Comparison of ENCODE assay signal across 8 cellular contexts in genomic region chr2:218218409-218219185, GRCh38. TPM values are rescaled to one million over a fixed set of nuclear protein-coding genes. Genes with fewer than 3 reads are reported as not detected.
DNase-seq lines count a peak whose midpoint lies in the region; ATAC-seq, FAIRE-seq and TF ChIP-seq lines count a peak whose summit lies in the region.

No MANE protein-coding gene starts in this region.

- peak; percentile 44 for ATAC-seq in GM21390 (IDR thresholded peaks at IDR 0.05; ENCODE audit: unreplicated experiment)
- peak; percentile 45 for ATAC-seq in activated T-helper 17 cell treated with anti-CD3 and anti-CD28 coated beads, Interleukin-2, amount 50 U/mL, for 72 hours (replicated peaks)

- peaks cover 71% of the 10 kb centered on the region for H3K36me3 Mint-ChIP-seq in activated T-helper 17 cell treated with anti-CD3 and anti-CD28 coated beads, Interleukin-2, amount 50 U/mL, for 72 hours (ENCODE audit: low read depth)

- no peak for TF ChIP-seq POLR2A in testis (IDR thresholded peaks at IDR 0.05)

- H3K27ac Mint-ChIP-seq in activated T-helper 17 cell treated with anti-CD3 and anti-CD28 coated beads, Interleukin-2, amount 50 U/mL, for 72 hours: peak overlapping the region; percentile 93

- 10 to 11% methylated on average over 3 of the region's 3 CpGs for WGBS in testis, 2 donors

- peak overlapping the region; percentile 91 for H3K4me3 Mint-ChIP-seq in activated T-helper 17 cell treated with anti-CD3 and anti-CD28 coated beads, Interleukin-2, amount 50 U/mL, for 72 hours

- POLR2A ChIA-PET in GM10248 (lab: Yijun Ruan, JAX): interaction anchor here (1.0 to 1.2 kb wide), 2 partner anchors 12 to 29 kb away, joined by 3 to 4 read pairs; no protein-coding TSS in a partner anchor

- H3K9me3 ChIP-seq in HUES6 (ENCODE audit: control insufficient read depth, insufficient read depth, low read depth, low read length): no peaks in the 10 kb centered on the region
- no peaks in the 10 kb centered on the region for H3K9me3 ChIP-seq in kidney (ENCODE audit: control insufficient read depth in 1 of 2, low read length in 2 of 2)
- no peaks in the 10 kb centered on the region for H3K9me3 ChIP-seq in testis

- no peaks in the 10 kb centered on the region for H3K27me3 Mint-ChIP-seq in activated T-helper 17 cell treated with anti-CD3 and anti-CD28 coated beads, Interleukin-2, amount 50 U/mL, for 72 hours

- H3K4me3 ChIP-seq in HUES6 (ENCODE audit: low read depth, low read length) (peak overlapping the region; percentile 76), kidney (ENCODE audit: low read length in 2 of 2) (peak overlapping the region; percentile 78 to 91), testis (peak overlapping the region; percentile 94 to 99)

- intact Hi-C loops in kidney (cut with DNase I) (no loop called here), testis (cut with DNase I; ENCODE audit: low total_unique reads) (no loop called here)

- H3K9ac ChIP-seq in HUES6 (ENCODE audit: low read length): peak overlapping the region; percentile 91
- H3K9ac ChIP-seq in kidney (ENCODE audit: low read length in 2 of 2): peak overlapping the region in 1 of 2 donors; percentile 91

- H3K27me3 ChIP-seq in HUES6 (ENCODE audit: control insufficient read depth, insufficient read depth, low read length): no peaks in the 10 kb centered on the region
- no peaks in the 10 kb centered on the region for H3K27me3 ChIP-seq in testis

- CTCF ChIA-PET in GM10248 (lab: Yijun Ruan, JAX): interaction anchor here (1.1 to 2.0 kb wide), 4 partner anchors 10 to 89 kb away, joined by 3 to 6 read pairs (median 4); no protein-coding TSS in a partner anchor

- H3K27ac ChIP-seq in HUES6 (ENCODE audit: low read depth, low read length) (peak overlapping the region; percentile 94; the same call in 1 of the 2 replicates), kidney (ENCODE audit: low read depth in 2 of 2, low read length in 2 of 2) (peak overlapping the region; percentile 86 to 94), testis (peak overlapping the region; percentile 90 to 96)

- FAIRE-seq in kidney (lab: Jason Lieb, UNC): no peak

- H3K4me1 ChIP-seq in HUES6 (ENCODE audit: control insufficient read depth, insufficient read depth, low read length) (peaks cover 21% of the 10 kb centered on the region), kidney (ENCODE audit: control insufficient read depth in 1 of 2, insufficient read depth in 1 of 2, low read depth in 1 of 2, low read length in 2 of 2) (peaks cover 9 to 12% of the 10 kb centered on the region in 2 donors), testis (peaks cover 43% of the 10 kb centered on the region)

- DNase-seq in GM10248 (ENCODE audit: extremely low spot score) (peak; percentile 55), kidney (no peak), testis (no peak), nucleus accumbens (lab: John Stamatoyannopoulos, UW) (no peak), NCI-H524 treated with DMSO at 0.1 percent for 48 hours (lab: John Stamatoyannopoulos, UW) (no peak)

- TF ChIP-seq CTCF in GM10248 (IDR thresholded peaks at IDR 0.05; ENCODE audit: control extremely low read depth, extremely low read depth, low read depth, missing control alignments): no peak
- no peak for TF ChIP-seq CTCF in kidney (IDR thresholded peaks at IDR 0.05; ENCODE audit: borderline replicate concordance, extremely low read depth, insufficient read depth)
- TF ChIP-seq CTCF in testis (IDR thresholded peaks at IDR 0.05): no peak

- peaks cover 32% of the 10 kb centered on the region for H3K4me1 Mint-ChIP-seq in activated T-helper 17 cell treated with anti-CD3 and anti-CD28 coated beads, Interleukin-2, amount 50 U/mL, for 72 hours

- H3K9me3 Mint-ChIP-seq in activated T-helper 17 cell treated with anti-CD3 and anti-CD28 coated beads, Interleukin-2, amount 50 U/mL, for 72 hours: no peaks in the 10 kb centered on the region

- peaks cover 19% of the 10 kb centered on the region for H3K36me3 ChIP-seq in HUES6 (ENCODE audit: control insufficient read depth, insufficient read depth, low read length)
- no peaks in the 10 kb centered on the region for H3K36me3 ChIP-seq in kidney (ENCODE audit: control insufficient read depth in 1 of 2, insufficient read depth in 2 of 2, low read length in 2 of 2)
- no peaks in the 10 kb centered on the region for H3K36me3 ChIP-seq in testis (ENCODE audit: low read depth, missing control alignments)

RNA-seq across cellular contexts. Expression of gene ARPC2, which starts 1.6 kb away (rescaled TPM):
- 100 to 1,000 TPM; 679 to 681 TPM for total RNA-seq in activated T-helper 17 cell treated with anti-CD3 and anti-CD28 coated beads, Interleukin-2, amount 50 U/mL, for 72 hours
- total RNA-seq in kidney: 252 TPM
- 195 TPM for polyA plus RNA-seq in kidney (ENCODE audit: insufficient read depth, low read depth, low replicate concordance)
- total RNA-seq in testis: 100 to 1,000 TPM; 255 to 271 TPM
- 338 TPM for polyA plus RNA-seq in testis (ENCODE audit: insufficient read depth, low read depth, low replicate concordance)

RNA-seq across cellular contexts. Expression of gene GPBAR1, which starts 42.2 kb away (rescaled TPM):
- 1 to 10 TPM; 1.3 to 1.4 TPM for total RNA-seq in activated T-helper 17 cell treated with anti-CD3 and anti-CD28 coated beads, Interleukin-2, amount 50 U/mL, for 72 hours
- total RNA-seq in kidney (3.2 TPM), testis (1 to 10 TPM; 1.5 to 1.8 TPM)
- polyA plus RNA-seq in kidney (ENCODE audit: insufficient read depth, low read depth, low replicate concordance) (6.0 TPM), testis (ENCODE audit: insufficient read depth, low read depth, low replicate concordance) (3.4 TPM)

RNA-seq across cellular contexts. Expression of gene AAMP, which starts 51.3 kb away (rescaled TPM):
- total RNA-seq in activated T-helper 17 cell treated with anti-CD3 and anti-CD28 coated beads, Interleukin-2, amount 50 U/mL, for 72 hours: 10 to 100 TPM; 60.0 to 77.5 TPM
- total RNA-seq in kidney (70.1 TPM), testis (100 to 1,000 TPM; 154 to 177 TPM)
- polyA plus RNA-seq in kidney (ENCODE audit: insufficient read depth, low read depth, low replicate concordance) (108 TPM), testis (ENCODE audit: insufficient read depth, low read depth, low replicate concordance) (112 TPM)

RNA-seq across cellular contexts. Expression of gene PNKD, which starts 51.7 kb away (rescaled TPM):
- 10 to 100 TPM; 21.1 to 30.9 TPM for total RNA-seq in activated T-helper 17 cell treated with anti-CD3 and anti-CD28 coated beads, Interleukin-2, amount 50 U/mL, for 72 hours
- 90.6 TPM for total RNA-seq in kidney
- polyA plus RNA-seq in kidney (ENCODE audit: insufficient read depth, low read depth, low replicate concordance): 244 TPM
- total RNA-seq in testis: 10 to 100 TPM; 79.3 to 84.2 TPM
- polyA plus RNA-seq in testis (ENCODE audit: insufficient read depth, low read depth, low replicate concordance): 90.7 TPM

RNA-seq across cellular contexts. Expression of gene CXCR1, which starts 51.8 kb away (rescaled TPM):
- total RNA-seq in activated T-helper 17 cell treated with anti-CD3 and anti-CD28 coated beads, Interleukin-2, amount 50 U/mL, for 72 hours: not detected
- total RNA-seq in kidney (0.09 TPM), testis (under 1 TPM in 1 of 2 donors, not detected in 1; 0.16 TPM)
- polyA plus RNA-seq in kidney (ENCODE audit: insufficient read depth, low read depth, low replicate concordance) (not detected), testis (ENCODE audit: insufficient read depth, low read depth, low replicate concordance) (0.61 TPM)
